23 cellular contexts compared by ENCODE assay signal in genomic region chr3:174132006-174132405, GRCh38.
DNase-seq lines count a peak whose midpoint lies in the region; ATAC-seq and TF ChIP-seq lines count a peak whose summit lies in the region.
"Had no signal": no experiment of that assay in that cellular context is flagged by ENCODE, and none has a peak within 500 bp of the region (broad histone marks: within the 10 kb centered on the region; RNA-seq: fewer than 3 reads in every experiment).

No MANE protein-coding gene starts in this region.

- 90% methylated on average over 1 of the region's 1 CpG for WGBS in SK-N-SH (ENCODE audit: low lambda C conversion rate)
- WGBS in hepatocyte (ENCODE audit: low lambda C conversion rate, missing lambda C conversion rate), result 65% methylated on average over 1 of the region's 1 CpG
- WGBS in tibial nerve, 2 donors, result 88 to 93% methylated on average over 1 of the region's 1 CpG

- no peaks in the 10 kb centered on the region for H3K27me3 ChIP-seq in SK-N-SH (ENCODE audit: insufficient read depth)
- H3K27me3 ChIP-seq in endocrine pancreas (ENCODE audit: control insufficient read depth, insufficient read depth, low read length), result no peaks in the 10 kb centered on the region
- no peaks in the 10 kb centered on the region for H3K27me3 ChIP-seq in hepatocyte
- no peaks in the 10 kb centered on the region for H3K27me3 ChIP-seq in tibial nerve

- no peak for TF ChIP-seq EP300 in SK-N-SH (IDR thresholded peaks at IDR 0.05; ENCODE audit: borderline replicate concordance in 1 of 2, low read depth in 1 of 2, low read length in 1 of 2)
- no peak for TF ChIP-seq EP300 in tibial nerve (IDR thresholded peaks at IDR 0.05)

- no peaks in the 10 kb centered on the region for H4K20me1 ChIP-seq in SK-N-SH (ENCODE audit: insufficient read depth)
- no peaks in the 10 kb centered on the region for H4K20me1 ChIP-seq in hepatocyte (ENCODE audit: insufficient read depth, poor library complexity, severe bottlenecking)

- H3K9ac ChIP-seq in SK-N-SH, result no peak overlapping the region
- no peak overlapping the region for H3K9ac ChIP-seq in endocrine pancreas (ENCODE audit: control insufficient read depth, insufficient read depth, low read length)

- peak; percentile 43; the same call in 1 of the 3 replicates for ATAC-seq in SK-N-SH treated with all-trans-retinoic acid at 6 μM for 48 hours
- ATAC-seq in GM18505 (IDR thresholded peaks at IDR 0.05; ENCODE audit: unreplicated experiment), result no peak
- no peak for ATAC-seq in HG03175 (IDR thresholded peaks at IDR 0.05; ENCODE audit: unreplicated experiment)
- ATAC-seq: GM12878 had no signal

- CTCF ChIA-PET in SK-N-SH (lab: Yijun Ruan, JAX), result no interaction called here

- H3K4me1 ChIP-seq in SK-N-SH (ENCODE audit: control insufficient read depth in 1 of 2, insufficient read depth in 2 of 2, low read depth in 1 of 2, low read length in 1 of 2), result peaks cover 0 to 10% of the 10 kb centered on the region in 2 experiments; a peak in 2 of 4 replicates
- H3K4me1 ChIP-seq in endocrine pancreas (ENCODE audit: control insufficient read depth, insufficient read depth, low read length), result peaks cover 16% of the 10 kb centered on the region
- H3K4me1 ChIP-seq in hepatocyte (ENCODE audit: insufficient read depth), result peaks cover 8% of the 10 kb centered on the region
- no peaks in the 10 kb centered on the region for H3K4me1 ChIP-seq in tibial nerve
- H3K4me1 ChIP-seq: HAP-1 had no signal

- H3F3A ChIP-seq in SK-N-SH (replicated peaks; ENCODE audit: insufficient read depth), result no peaks in the 10 kb centered on the region

- H3K27ac ChIP-seq in SK-N-SH (ENCODE audit: low read depth in 2 of 2, low read length in 1 of 2) (no peak overlapping the region), hepatocyte (no peak overlapping the region), tibial nerve (no peak overlapping the region), caudate nucleus (ENCODE audit: low read depth, low read length) (no peak overlapping the region)
- H3K27ac ChIP-seq: 22Rv1, RWPE1, SK-N-MC had no signal

- DNase-seq in SK-N-SH, result no peak
- no peak for DNase-seq in hepatocyte (ENCODE audit: low spot score)
- no peak for DNase-seq in tibial nerve (ENCODE audit: low spot score in 2 of 2)
- DNase-seq in caudate nucleus (lab: John Stamatoyannopoulos, UW), result no peak
- DNase-seq: Karpas-422; MV-4-11; NCI-H1105 treated with DMSO at 0.1 percent for 48 hours; NCI-H2029 treated with DMSO at 0.1 percent for 48 hours; NCI-H2171; NCI-H345; NCI-H524; NCI-H774; NK-92 treated with Interleukin-12 subunit alpha and Interleukin-12 subunit beta, amount 100 ng/mL, for 24 hours; SHP77 treated with DMSO at 0.1 percent for 48 hours had no signal

- POLR2A ChIA-PET in SK-N-SH (lab: Yijun Ruan, JAX), result no interaction called here

- no peak overlapping the region for H3K4me3 ChIP-seq in SK-N-SH (ENCODE audit: low read depth in 2 of 2, low read length in 1 of 2)
- peak overlapping the region; percentile 25 for H3K4me3 ChIP-seq in endocrine pancreas (ENCODE audit: control insufficient read depth, insufficient read depth, low read length)
- H3K4me3 ChIP-seq in hepatocyte, result no peak overlapping the region
- no peak overlapping the region for H3K4me3 ChIP-seq in tibial nerve
- H3K4me3 ChIP-seq: GM12878, HAP-1, SK-N-MC had no signal

- TF ChIP-seq CTCF in SK-N-SH (IDR thresholded peaks at IDR 0.05) (no peak), hepatocyte (IDR thresholded peaks at IDR 0.05; ENCODE audit: poor library complexity) (no peak), tibial nerve (IDR thresholded peaks at IDR 0.05) (no peak)

- no peak overlapping the region for H3K4me2 ChIP-seq in SK-N-SH
- H3K4me2 ChIP-seq in hepatocyte, result peak overlapping the region; percentile 22

- H2AFZ ChIP-seq in SK-N-SH (ENCODE audit: low read depth) (no peak overlapping the region), hepatocyte (no peak overlapping the region)

- no peaks in the 10 kb centered on the region for H3K9me2 ChIP-seq in SK-N-SH
- no peaks in the 10 kb centered on the region for H3K9me2 ChIP-seq in hepatocyte (replicated peaks; ENCODE audit: insufficient read depth)

- no peaks in the 10 kb centered on the region for H3K79me2 ChIP-seq in SK-N-SH (ENCODE audit: insufficient read depth)
- no peaks in the 10 kb centered on the region for H3K79me2 ChIP-seq in hepatocyte

- TF ChIP-seq POLR2A in GM18505 (IDR thresholded peaks at IDR 0.05; ENCODE audit: borderline replicate concordance, extremely low read depth, insufficient read depth, insufficient read length), result no peak
- no peak for TF ChIP-seq POLR2A in tibial nerve (IDR thresholded peaks at IDR 0.05)

- H3K9me3 ChIP-seq in SK-N-SH (no peaks in the 10 kb centered on the region), endocrine pancreas (ENCODE audit: control insufficient read depth, low read length) (no peaks in the 10 kb centered on the region), hepatocyte (ENCODE audit: low read depth) (no peaks in the 10 kb centered on the region), tibial nerve (no peaks in the 10 kb centered on the region)
- H3K9me3 ChIP-seq: HAP-1 had no signal

- no peak for TF ChIP-seq RAD21 in SK-N-SH (IDR thresholded peaks at IDR 0.05; ENCODE audit: low read length)

- no peaks in the 10 kb centered on the region for H3K36me3 ChIP-seq in SK-N-SH (replicated peaks in 1 of 2; ENCODE audit: control insufficient read depth in 1 of 2, insufficient read depth in 2 of 2, low read length in 1 of 2)
- H3K36me3 ChIP-seq in endocrine pancreas (ENCODE audit: control insufficient read depth, insufficient read depth, low read length), result no peaks in the 10 kb centered on the region
- no peaks in the 10 kb centered on the region for H3K36me3 ChIP-seq in hepatocyte (replicated peaks; ENCODE audit: insufficient read depth, low read depth)
- no peaks in the 10 kb centered on the region for H3K36me3 ChIP-seq in tibial nerve
- H3K36me3 ChIP-seq: HAP-1 had no signal

TF ChIP-seq in SK-N-SH treated with all-trans-retinoic acid at 6 μM for 48 hours, 23 proteins besides CTCF, POLR2A, EP300 and RAD21:
- TF ChIP-seq RARB (CRISPR knock-in tag; IDR thresholded peaks at IDR 0.05) (no peak), ZNF70 (CRISPR knock-in tag; IDR thresholded peaks at IDR 0.05) (no peak), ZNF8 (CRISPR knock-in tag; IDR thresholded peaks at IDR 0.05) (no peak), OSR1 (CRISPR knock-in tag; IDR thresholded peaks at IDR 0.05) (no peak), SNAI2 (CRISPR knock-in tag; IDR thresholded peaks at IDR 0.05) (no peak), ISL1 (CRISPR knock-in tag; IDR thresholded peaks at IDR 0.05) (no peak)
- TF ChIP-seq, protein P1, sequence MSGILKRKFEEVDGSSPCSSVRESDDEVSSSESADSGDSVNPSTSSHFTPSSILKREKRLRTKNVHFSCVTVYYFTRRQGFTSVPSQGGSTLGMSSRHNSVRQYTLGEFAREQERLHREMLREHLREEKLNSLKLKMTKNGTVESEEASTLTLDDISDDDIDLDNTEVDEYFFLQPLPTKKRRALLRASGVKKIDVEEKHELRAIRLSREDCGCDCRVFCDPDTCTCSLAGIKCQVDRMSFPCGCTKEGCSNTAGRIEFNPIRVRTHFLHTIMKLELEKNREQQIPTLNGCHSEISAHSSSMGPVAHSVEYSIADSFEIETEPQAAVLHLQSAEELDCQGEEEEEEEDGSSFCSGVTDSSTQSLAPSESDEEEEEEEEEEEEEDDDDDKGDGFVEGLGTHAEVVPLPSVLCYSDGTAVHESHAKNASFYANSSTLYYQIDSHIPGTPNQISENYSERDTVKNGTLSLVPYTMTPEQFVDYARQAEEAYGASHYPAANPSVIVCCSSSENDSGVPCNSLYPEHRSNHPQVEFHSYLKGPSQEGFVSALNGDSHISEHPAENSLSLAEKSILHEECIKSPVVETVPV (CRISPR knock-in tag; IDR thresholded peaks at IDR 0.05), result no peak

TF ChIP-seq in SK-N-SH, 30 proteins besides CTCF, POLR2A, EP300 and RAD21 (continues in another document):
- no peak for TF ChIP-seq TAF1 (IDR thresholded peaks at IDR 0.05; ENCODE audit: borderline replicate concordance, low read depth, low read length)
- TF ChIP-seq NFIC (IDR thresholded peaks at IDR 0.05; ENCODE audit: borderline replicate concordance), result no peak
- TF ChIP-seq EZH2phosphoT487 (IDR thresholded peaks at IDR 0.05; ENCODE audit: borderline replicate concordance, low read depth), result no peak
- no peak for TF ChIP-seq GATA2 (CRISPR knock-in tag; IDR thresholded peaks at IDR 0.05)
- no peak for TF ChIP-seq ZBTB33 (IDR thresholded peaks at IDR 0.05; ENCODE audit: borderline replicate concordance, low read depth)
- TF ChIP-seq SIN3A (IDR thresholded peaks at IDR 0.05; ENCODE audit: borderline replicate concordance, low read depth, low read length), result no peak
- TF ChIP-seq JUND (IDR thresholded peaks at IDR 0.05), result no peak
- TF ChIP-seq, protein P2, sequence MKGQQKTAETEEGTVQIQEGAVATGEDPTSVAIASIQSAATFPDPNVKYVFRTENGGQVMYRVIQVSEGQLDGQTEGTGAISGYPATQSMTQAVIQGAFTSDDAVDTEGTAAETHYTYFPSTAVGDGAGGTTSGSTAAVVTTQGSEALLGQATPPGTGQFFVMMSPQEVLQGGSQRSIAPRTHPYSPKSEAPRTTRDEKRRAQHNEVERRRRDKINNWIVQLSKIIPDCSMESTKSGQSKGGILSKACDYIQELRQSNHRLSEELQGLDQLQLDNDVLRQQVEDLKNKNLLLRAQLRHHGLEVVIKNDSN (IDR thresholded peaks at IDR 0.05; ENCODE audit: borderline replicate concordance, low read depth), result no peak
